In the genomic region with DNA sequence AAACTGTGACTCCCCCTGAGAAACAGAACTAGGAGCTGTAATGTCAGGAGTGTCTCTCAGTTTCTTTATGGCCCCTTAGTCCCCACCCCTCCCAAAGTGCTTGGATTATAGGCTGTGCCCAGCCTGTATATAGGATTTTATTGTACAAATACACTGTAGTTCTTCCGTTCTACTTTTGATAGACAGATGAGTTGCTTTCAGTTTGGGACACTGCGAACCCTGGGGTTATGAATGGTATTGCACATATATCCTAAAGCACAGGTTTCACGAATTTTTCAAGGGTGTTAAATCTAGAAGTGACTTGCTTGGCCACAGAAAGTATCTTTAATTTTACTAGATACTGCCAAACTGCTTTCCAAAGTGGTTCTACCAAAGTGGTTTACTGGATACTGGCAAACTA, we compare ENCODE assay signal across 25 cellular contexts.
DNase-seq lines count a peak whose midpoint lies in the region; ATAC-seq, FAIRE-seq and TF ChIP-seq lines count a peak whose summit lies in the region.
"Had no signal": no experiment of that assay in that cellular context is flagged by ENCODE, and none has a peak within 500 bp of the region (broad histone marks: within the 10 kb centered on the region; RNA-seq: fewer than 3 reads in every experiment).

No MANE protein-coding gene starts in this region.

- H3K9ac ChIP-seq in HepG2 (ENCODE audit: insufficient read depth, low read depth, low read length) = no peak overlapping the region
- H3K9ac ChIP-seq: BLaER1 had no signal

- no peak for FAIRE-seq in HepG2 (lab: Jason Lieb, UNC)
- FAIRE-seq: A549, D721Med, GM12878, GM12892, GM18507 had no signal

- H3K36me3 ChIP-seq in HepG2 (replicated peaks in 1 of 2; ENCODE audit: control insufficient read depth in 1 of 2, insufficient read depth in 2 of 2, low read length in 2 of 2) (no peaks in the 10 kb centered on the region), right lobe of liver (no peaks in the 10 kb centered on the region), BE2C (no peaks in the 10 kb centered on the region)
- H3K36me3 ChIP-seq: BLaER1 had no signal

- CTCF ChIA-PET in HepG2 (lab: Yijun Ruan, JAX; ENCODE audit: low intra/inter-chr PET ratio, low total read pairs) = no interaction called here

- no peaks in the 10 kb centered on the region for H3K9me3 ChIP-seq in HepG2 (ENCODE audit: low read length)
- no peaks in the 10 kb centered on the region for H3K9me3 ChIP-seq in right lobe of liver
- no peaks in the 10 kb centered on the region for H3K9me3 ChIP-seq in BE2C

- POLR2A ChIA-PET in HepG2 (lab: Yijun Ruan, JAX) = no interaction called here

- H3K4me1 ChIP-seq in HepG2 (ENCODE audit: insufficient read depth, low read length) (peaks cover 13% of the 10 kb centered on the region), right lobe of liver (peaks cover 0 to 21% (median 6%) of the 10 kb centered on the region in 4 donors), BE2C (no peaks in the 10 kb centered on the region)
- H3K4me1 ChIP-seq: A549, BLaER1 had no signal

- no TSS peak for BruUV-seq in HepG2 (replicated peaks; lab: Mats Ljungman, UMichigan)

- no peak overlapping the region for H2AFZ ChIP-seq in HepG2 (ENCODE audit: low read length)

- TF ChIP-seq CTCF in HepG2 (CRISPR knock-in tag; IDR thresholded peaks at IDR 0.05) = no peak
- no peak for TF ChIP-seq CTCF in right lobe of liver (IDR thresholded peaks at IDR 0.05)
- TF ChIP-seq CTCF in BE2C (IDR thresholded peaks at IDR 0.05; ENCODE audit: low read depth, low read length) = no peak

- TF ChIP-seq RAD21 in HepG2 (CRISPR knock-in tag; IDR thresholded peaks at IDR 0.05) = no peak

- 0 out of 2 replicates have a peak overlapping the region, but pooled peaks have one; percentile 4 for H3K4me2 ChIP-seq in HepG2 (ENCODE audit: low read depth, low read length)
- H3K4me2 ChIP-seq: A549, BLaER1 had no signal

- H4K20me1 ChIP-seq in HepG2 (ENCODE audit: insufficient read depth, low read length) = no peaks in the 10 kb centered on the region
- H4K20me1 ChIP-seq: BLaER1 had no signal

- H3K79me2 ChIP-seq in HepG2 (ENCODE audit: insufficient read depth, low read length) = no peaks in the 10 kb centered on the region

- TF ChIP-seq EP300 in HepG2 (IDR thresholded peaks at IDR 0.05; ENCODE audit: low read depth in 2 of 2, low read length in 2 of 2) = no peak
- no peak for TF ChIP-seq EP300 in HepG2 (CRISPR knock-in tag; IDR thresholded peaks at IDR 0.05; ENCODE audit: borderline replicate concordance)

- no peak for DNase-seq in HepG2 (ENCODE audit: low spot score)
- no peak for DNase-seq in right lobe of liver
- DNase-seq in RPMI8226 = peak; percentile 7
- DNase-seq in left colon = no peak
- no peak for DNase-seq in BE2C
- DNase-seq in D341Med (ENCODE audit: low spot score) = no peak
- DNase-seq: AML-193; C1 segment of cervical spinal cord; CD4-positive, alpha-beta memory T cell; CD4-positive, CD25-positive, alpha-beta regulatory T cell; CD8-positive, alpha-beta memory T cell; COR-L47; DMS153; DMS53; DMS79; DND-41; EL; GDM1 had no signal

- H3K4me3 ChIP-seq in HepG2 (replicated peaks in 1 of 3; ENCODE audit: insufficient read depth in 1 of 3, low read depth in 2 of 3, low read length in 3 of 3) = no peak overlapping the region
- no peak overlapping the region for H3K4me3 ChIP-seq in right lobe of liver
- no peak overlapping the region for H3K4me3 ChIP-seq in BE2C (ENCODE audit: low read depth, low read length)
- H3K4me3 ChIP-seq: A549, BLaER1, GM12878 had no signal

- H3K27me3 ChIP-seq in HepG2 (ENCODE audit: control insufficient read depth in 1 of 2, insufficient read depth in 2 of 2, low read length in 2 of 2) = no peaks in the 10 kb centered on the region
- no peaks in the 10 kb centered on the region for H3K27me3 ChIP-seq in right lobe of liver
- H3K27me3 ChIP-seq in BE2C = no peaks in the 10 kb centered on the region
- H3K27me3 ChIP-seq: BLaER1 had no signal

- intact Hi-C loops in HepG2 (cut with micrococcal nuclease; ENCODE audit: unreplicated experiment) = no loop called here
- intact Hi-C loops in right lobe of liver (cut with DNase I) = no loop called here
- intact Hi-C loops in left colon (cut with DNase I, micrococcal nuclease) = no loop called here

- ATAC-seq in HepG2 = peak; percentile 72
- ATAC-seq in right lobe of liver = no peak
- peak; percentile 45 for ATAC-seq in left colon
- ATAC-seq: A549, GM12878 had no signal

- H3K27ac ChIP-seq in HepG2 (ENCODE audit: extremely low read length, insufficient read depth, low read length) (no peak overlapping the region), right lobe of liver (no peak overlapping the region)
- H3K27ac ChIP-seq: 22Rv1, A549, BLaER1 had no signal

- WGBS in HepG2 (ENCODE audit: low lambda C conversion rate) = 9% methylated on average over 3 of the region's 3 CpGs
- 75% methylated on average over 2 of the region's 3 CpGs for WGBS in right lobe of liver (ENCODE audit: insufficient coverage, low coverage, low lambda C conversion rate, missing lambda C conversion rate)

- TF ChIP-seq POLR2A in HepG2 (IDR thresholded peaks at IDR 0.05; ENCODE audit: insufficient read depth in 1 of 2, low read depth in 2 of 2, low read length in 2 of 2) (no peak), right lobe of liver (IDR thresholded peaks at IDR 0.05) (no peak)

- in situ Hi-C loops in HepG2 (cut with HindIII; ENCODE audit: extremely low pct_ligation_motif_present, low pct_unique_long_range_greater_than_20kb) = no loop called here

TF ChIP-seq in HepG2, 621 proteins besides CTCF, POLR2A, EP300 and RAD21:
- TF ChIP-seq JUN (CRISPR knock-in tag; IDR thresholded peaks at IDR 0.05) = no peak
- TF ChIP-seq ZNF792 (CRISPR knock-in tag; IDR thresholded peaks at IDR 0.05) = no peak
- TF ChIP-seq ZNF558 (CRISPR knock-in tag; IDR thresholded peaks at IDR 0.05; ENCODE audit: borderline replicate concordance) = no peak
- no peak for TF ChIP-seq POLR2AphosphoS2 (IDR thresholded peaks at IDR 0.05; ENCODE audit: low read depth, low read length)
- no peak for TF ChIP-seq ZNF850 (CRISPR knock-in tag; conservative IDR thresholded peaks at IDR 0.05)
- no peak for TF ChIP-seq PAX8 (CRISPR knock-in tag; IDR thresholded peaks at IDR 0.05; ENCODE audit: borderline replicate concordance)
TF ChIP-seq in HepG2: peak in this region for 0.

Comparison
In these comparisons a context has a peak if more than half of its experiments do, and no peak if none do; other contexts are left out.
1. ATAC-seq: peak in HepG2 (single experiment) and left colon (single experiment); none in right lobe of liver (0 of 4).